2 cellular contexts compared by ENCODE assay signal in genomic region chr1:244393604-244394176, GRCh38.
A peak's percentile ranks its signal among the peaks of the same experiment; 100 is the strongest.
TF ChIP-seq lines count a peak whose summit lies in the region.

No MANE protein-coding gene starts in this region.

TF ChIP-seq in HEK293, 187 proteins besides CTCF, POLR2A, EP300 and RAD21:
- 0 out of 2 replicates have a peak, but pooled peaks have one; percentile 9 for TF ChIP-seq SCRT2 (tag by site-specific recombination; IDR thresholded peaks at IDR 0.05)
- no peak for TF ChIP-seq ZNF768 (tag by site-specific recombination; IDR thresholded peaks at IDR 0.05)
- 0 out of 2 replicates have a peak, but pooled peaks have one; percentile 37 for TF ChIP-seq ZNF449 (tag by site-specific recombination; IDR thresholded peaks at IDR 0.05)
- no peak for TF ChIP-seq PRDM10 (tag by site-specific recombination; IDR thresholded peaks at IDR 0.05)
- peak; percentile 37 for TF ChIP-seq SETDB1 (IDR thresholded peaks at IDR 0.05; ENCODE audit: insufficient read length, low read length)
- no peak for TF ChIP-seq GLI4 (tag by site-specific recombination; IDR thresholded peaks at IDR 0.05)

TF ChIP-seq in H1, 55 proteins besides CTCF, POLR2A, EP300 and RAD21:
- TF ChIP-seq HDAC2 (IDR thresholded peaks at IDR 0.05; ENCODE audit: borderline replicate concordance in 1 of 2, low read depth in 2 of 2, low read length in 2 of 2) (no peak), JUND (IDR thresholded peaks at IDR 0.05; ENCODE audit: low read length) (no peak), CHD7 (IDR thresholded peaks at IDR 0.05; ENCODE audit: insufficient replicate concordance, low read length) (no peak), KDM4A (IDR thresholded peaks at IDR 0.05; ENCODE audit: low read depth, low read length, severe bottlenecking) (no peak), BACH1 (IDR thresholded peaks at IDR 0.05; ENCODE audit: low read length) (no peak), RXRA (IDR thresholded peaks at IDR 0.05; ENCODE audit: insufficient read depth, low read depth, low read length) (no peak), ATF3 (IDR thresholded peaks at IDR 0.05; ENCODE audit: insufficient read depth, low read depth, low read length) (no peak), MAX (IDR thresholded peaks at IDR 0.05) (no peak), SIRT6 (IDR thresholded peaks at IDR 0.05; ENCODE audit: low read length) (no peak), SUZ12 (IDR thresholded peaks at IDR 0.05; ENCODE audit: low read length) (no peak), E2F6 (IDR thresholded peaks at IDR 0.05) (no peak), CBX8 (IDR thresholded peaks at IDR 0.05; ENCODE audit: borderline replicate concordance, low read depth, low read length) (no peak), ATF2 (IDR thresholded peaks at IDR 0.05; ENCODE audit: low read length) (no peak), CHD1 (IDR thresholded peaks at IDR 0.05; ENCODE audit: low read depth, low read length) (no peak), BRCA1 (IDR thresholded peaks at IDR 0.05; ENCODE audit: low read depth, low read length) (no peak), RFX5 (IDR thresholded peaks at IDR 0.05; ENCODE audit: borderline replicate concordance, low read depth, low read length) (no peak)
